8 cellular contexts compared by ENCODE assay signal in the genomic region with DNA sequence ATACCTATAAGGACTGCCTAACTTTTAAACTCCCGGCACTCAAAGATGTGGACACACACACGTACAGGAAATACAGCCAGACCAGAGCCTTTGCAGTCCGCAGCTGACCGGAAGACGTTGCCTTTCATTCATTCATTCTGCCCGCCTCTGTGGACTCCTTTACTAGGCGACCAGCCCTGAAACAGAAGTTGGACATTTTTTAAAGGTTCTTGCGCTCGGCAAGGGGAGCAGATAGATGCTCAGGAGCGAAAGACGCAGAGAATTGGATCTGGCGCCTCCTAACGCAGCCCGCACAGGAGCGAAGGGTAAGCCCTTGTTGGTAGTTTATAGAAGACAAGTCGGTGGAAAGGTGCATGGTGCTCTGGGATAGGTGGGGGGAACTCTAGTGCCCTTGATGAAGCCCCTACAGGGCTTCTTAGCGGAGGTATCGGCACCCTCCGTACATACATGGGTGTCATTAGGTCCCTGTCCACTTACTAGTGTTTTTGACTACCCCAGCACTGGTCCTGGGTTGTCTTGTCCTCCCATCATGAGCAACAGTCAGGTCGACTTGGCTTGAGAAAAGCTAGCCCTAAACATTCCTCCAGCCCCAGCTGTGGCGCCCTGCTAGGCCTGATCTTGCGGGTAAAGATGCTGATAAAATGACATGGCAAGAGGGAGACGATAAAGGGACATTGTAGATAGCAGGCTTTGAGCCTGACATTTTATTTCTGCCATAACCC. TPM values are rescaled to one million over a fixed set of nuclear protein-coding genes. Genes with fewer than 3 reads are reported as not detected.
DNase-seq lines count a peak whose midpoint lies in the region; ATAC-seq and TF ChIP-seq lines count a peak whose summit lies in the region.

A gene (minus strand): TSS at position 65 of the 722 bp plus-strand sequence. CDS start 112 bp downstream, outside the sequence.

- peak within 1 kb of the TSS; percentile 93 for H3K27ac ChIP-seq in CD4-positive, CD25-positive, alpha-beta regulatory T cell (ENCODE audit: insufficient read depth, low read length, poor library complexity, severe bottlenecking)
- H3K27ac ChIP-seq in epithelial cell of prostate (peak within 1 kb of the TSS; percentile 30), thymus (ENCODE audit: low read depth) (peak within 1 kb of the TSS; percentile 91)

- peaks cover 5 to 71% (median 39%) of the 10 kb centered on the region in 4 donors for H3K4me1 Mint-ChIP-seq in CD4-positive, CD25-positive, alpha-beta regulatory T cell
- H3K4me1 Mint-ChIP-seq in IgD-negative memory B cell: peaks cover 13 to 28% (median 23%) of the 10 kb centered on the region in 3 donors
- peaks cover 46% of the 10 kb centered on the region for H3K4me1 Mint-ChIP-seq in activated CD4-positive, alpha-beta T cell treated with anti-CD3 and anti-CD28 coated beads, Interleukin-2, amount 10 ng/mL, durations not matched to agents 7 days and 5 days
- peaks cover 42% of the 10 kb centered on the region for H3K4me1 Mint-ChIP-seq in mesothelial cell of epicardium

- POLR2A ChIA-PET in activated CD4-positive, alpha-beta T cell treated with anti-CD3 and anti-CD28 coated beads, Interleukin-2, amount 10 ng/mL, durations not matched to agents 7 days and 5 days (lab: Charles Lee): no interaction called here

- H3K27me3 Mint-ChIP-seq in CD4-positive, CD25-positive, alpha-beta regulatory T cell: no peaks in the 10 kb centered on the region
- H3K27me3 Mint-ChIP-seq in IgD-negative memory B cell (no peaks in the 10 kb centered on the region), mesothelial cell of epicardium (ENCODE audit: low read depth) (no peaks in the 10 kb centered on the region)
- H3K27me3 Mint-ChIP-seq in activated CD4-positive, alpha-beta T cell treated with anti-CD3 and anti-CD28 coated beads, Interleukin-2, amount 10 ng/mL, durations not matched to agents 7 days and 5 days: no peaks in the 10 kb centered on the region

- H3K36me3 Mint-ChIP-seq in CD4-positive, CD25-positive, alpha-beta regulatory T cell: peaks cover 2% of the 10 kb centered on the region
- H3K36me3 Mint-ChIP-seq in IgD-negative memory B cell: peaks cover 2% of the 10 kb centered on the region
- H3K36me3 Mint-ChIP-seq in activated CD4-positive, alpha-beta T cell treated with anti-CD3 and anti-CD28 coated beads, Interleukin-2, amount 10 ng/mL, durations not matched to agents 7 days and 5 days (ENCODE audit: low read depth): peaks cover 9% of the 10 kb centered on the region
- no peaks in the 10 kb centered on the region for H3K36me3 Mint-ChIP-seq in mesothelial cell of epicardium

- no peaks in the 10 kb centered on the region for H3K9me3 ChIP-seq in CD4-positive, CD25-positive, alpha-beta regulatory T cell (ENCODE audit: control insufficient read depth in 2 of 2, low read length in 2 of 2)
- no peaks in the 10 kb centered on the region for H3K9me3 ChIP-seq in thymus (ENCODE audit: control insufficient read depth)

- peak within 1 kb of the TSS; percentile 95 to 100 (median 99) for H3K27ac Mint-ChIP-seq in CD4-positive, CD25-positive, alpha-beta regulatory T cell
- H3K27ac Mint-ChIP-seq in IgD-negative memory B cell (peak within 1 kb of the TSS; percentile 94 to 98 (median 96)), mesothelial cell of epicardium (peak within 1 kb of the TSS; percentile 96)
- H3K27ac Mint-ChIP-seq in activated CD4-positive, alpha-beta T cell treated with anti-CD3 and anti-CD28 coated beads, Interleukin-2, amount 10 ng/mL, durations not matched to agents 7 days and 5 days: peak within 1 kb of the TSS; percentile 100

- peaks cover 0 to 2% (median 0%) of the 10 kb centered on the region in 7 donors for H3K9me3 Mint-ChIP-seq in CD4-positive, CD25-positive, alpha-beta regulatory T cell
- H3K9me3 Mint-ChIP-seq in IgD-negative memory B cell (no peaks in the 10 kb centered on the region), mesothelial cell of epicardium (no peaks in the 10 kb centered on the region)
- H3K9me3 Mint-ChIP-seq in activated CD4-positive, alpha-beta T cell treated with anti-CD3 and anti-CD28 coated beads, Interleukin-2, amount 10 ng/mL, durations not matched to agents 7 days and 5 days: no peaks in the 10 kb centered on the region

- ATAC-seq in CD4-positive, CD25-positive, alpha-beta regulatory T cell (ENCODE audit: low read depth in 2 of 2): peak in 1 of 2 donors; percentile 13

- 23% methylated on average over 23 of the region's 23 CpGs for WGBS in thymus

- peak within 1 kb of the TSS; percentile 87 to 100 (median 96) for H3K4me3 Mint-ChIP-seq in CD4-positive, CD25-positive, alpha-beta regulatory T cell
- H3K4me3 Mint-ChIP-seq in IgD-negative memory B cell: peak within 1 kb of the TSS; percentile 91 to 99 (median 96)
- peak within 1 kb of the TSS; percentile 99 for H3K4me3 Mint-ChIP-seq in activated CD4-positive, alpha-beta T cell treated with anti-CD3 and anti-CD28 coated beads, Interleukin-2, amount 10 ng/mL, durations not matched to agents 7 days and 5 days
- H3K4me3 Mint-ChIP-seq in mesothelial cell of epicardium: peak within 1 kb of the TSS; percentile 87

- CTCF ChIA-PET in activated CD4-positive, alpha-beta T cell treated with anti-CD3 and anti-CD28 coated beads, Interleukin-2, amount 10 ng/mL, durations not matched to agents 7 days and 5 days (lab: Charles Lee): interaction anchor here (0.6 to 1.1 kb wide), 2 partner anchors 13 to 231 kb away, joined by 3 to 7 read pairs; no protein-coding TSS in a partner anchor

- peak; percentile 16 to 60 (median 35) for DNase-seq in CD4-positive, CD25-positive, alpha-beta regulatory T cell
- DNase-seq in activated CD4-positive, alpha-beta T cell treated with anti-CD3 and anti-CD28 coated beads, Interleukin-2, amount 10 ng/mL, durations not matched to agents 7 days and 5 days: peak; percentile 43
- no peak for DNase-seq in epithelial cell of prostate (ENCODE audit: low read depth, low spot score)
- DNase-seq in mesothelial cell of epicardium (ENCODE audit: low spot score in 2 of 2, unreplicated experiment in 2 of 2): peak in 1 of 2 experiments; percentile 45
- no peak for DNase-seq in RPMI8226
- DNase-seq in effector CD4-positive, alpha-beta T cell: no peak

- peak within 1 kb of the TSS; percentile 95 for H3K4me3 ChIP-seq in CD4-positive, CD25-positive, alpha-beta regulatory T cell (ENCODE audit: low read depth, low read length)
- peak within 1 kb of the TSS; percentile 82 for H3K4me3 ChIP-seq in thymus (ENCODE audit: low read length)

- peaks cover 63% of the 10 kb centered on the region for H3K4me1 ChIP-seq in CD4-positive, CD25-positive, alpha-beta regulatory T cell (ENCODE audit: control insufficient read depth, insufficient read depth, low read length, poor library complexity, severe bottlenecking)
- H3K4me1 ChIP-seq in thymus (ENCODE audit: control insufficient read depth, insufficient read depth, low read length): peaks cover 23% of the 10 kb centered on the region

- H3K36me3 ChIP-seq in CD4-positive, CD25-positive, alpha-beta regulatory T cell (ENCODE audit: control insufficient read depth, insufficient read depth, low read length): no peaks in the 10 kb centered on the region
- H3K36me3 ChIP-seq in thymus (ENCODE audit: control insufficient read depth, insufficient read depth): peaks cover 3% of the 10 kb centered on the region

- H3K27me3 ChIP-seq in CD4-positive, CD25-positive, alpha-beta regulatory T cell (ENCODE audit: control insufficient read depth, insufficient read depth, low read length): no peaks in the 10 kb centered on the region
- H3K27me3 ChIP-seq in thymus (ENCODE audit: control insufficient read depth, insufficient read depth): no peaks in the 10 kb centered on the region

- no peak for TF ChIP-seq CTCF in mesothelial cell of epicardium (IDR thresholded peaks at IDR 0.05; ENCODE audit: unreplicated experiment)

RNA-seq across cellular contexts. Expression of the gene that starts here (rescaled TPM):
- total RNA-seq in CD4-positive, CD25-positive, alpha-beta regulatory T cell: 128 TPM
- polyA plus RNA-seq in CD4-positive, CD25-positive, alpha-beta regulatory T cell: 10 to 100 TPM in 3 of 4 donors, 1 to 10 TPM in 1; 9.4 to 12.2 (median 11.0) TPM
- polyA plus RNA-seq in IgD-negative memory B cell: 49.0 TPM
- total RNA-seq in activated CD4-positive, alpha-beta T cell treated with anti-CD3 and anti-CD28 coated beads, Interleukin-2, amount 10 ng/mL, durations not matched to agents 7 days and 5 days: 10 to 100 TPM; 66.2 to 72.7 TPM
- total RNA-seq in mesothelial cell of epicardium: 55.4 to 61.1 TPM (median 57.5 TPM) in 3 replicates
- 25.9 TPM for polyA plus RNA-seq in thymus

Comparison
In these comparisons a context has a peak if more than half of its experiments do, and no peak if none do; other contexts are left out.
1. DNase-seq: peak in CD4-positive, CD25-positive, alpha-beta regulatory T cell (3 of 3) and activated CD4-positive, alpha-beta T cell treated with anti-CD3 and anti-CD28 coated beads, Interleukin-2, amount 10 ng/mL, durations not matched to agents 7 days and 5 days (single experiment); none in epithelial cell of prostate (single experiment), RPMI8226 (single experiment) and effector CD4-positive, alpha-beta T cell (single experiment).
2. H3K27ac ChIP-seq: peak in every context shown above with its lines; median percentile 93 in CD4-positive, CD25-positive, alpha-beta regulatory T cell; 91 in thymus; 30 in epithelial cell of prostate.
3. Peak in every context shown above with its lines, with median percentiles within 50 percentile points of each other: H3K27ac Mint-ChIP-seq and H3K4me3 Mint-ChIP-seq.